In genomic region chr2:201881382-201881720, GRCh38 we compare ENCODE assay signal across 21 cellular contexts.
DNase-seq lines count a peak whose midpoint lies in the region; ATAC-seq and TF ChIP-seq lines count a peak whose summit lies in the region.
"Had no signal": no experiment of that assay in that cellular context is flagged by ENCODE, and none has a peak within 500 bp of the region (broad histone marks: within the 10 kb centered on the region; RNA-seq: fewer than 3 reads in every experiment).

No MANE protein-coding gene starts in this region.

- peaks cover 12% of the 10 kb centered on the region in 2 experiments for H3K4me1 ChIP-seq in HCT116 (ENCODE audit: control insufficient read depth in 1 of 2, insufficient read depth in 2 of 2, low read length in 2 of 2)

- no peaks in the 10 kb centered on the region for H3K9me3 Mint-ChIP-seq in nephron progenitor cell
- H3K9me3 Mint-ChIP-seq in natural killer cell treated with Interleukin-12 subunit alpha and Interleukin-12 subunit beta and Interleukin-15 and Interleukin-18, amount 100 ng/mL, for 72 hours, result no peaks in the 10 kb centered on the region
- H3K9me3 Mint-ChIP-seq: activated CD4-positive, alpha-beta T cell treated with anti-CD3 and anti-CD28 coated beads, Interleukin-2, amount 10 ng/mL, durations not matched to agents 24 days and 14 days; dendritic cell treated with granulocyte-macrophage colony-stimulating factor and Interleukin-4, amounts not matched to agents 40 ng/mL and 50 ng/mL, for 4 days had no signal

- no peaks in the 10 kb centered on the region for H3K36me3 ChIP-seq in HCT116 (ENCODE audit: control insufficient read depth in 1 of 2, insufficient read depth in 2 of 2, low read length in 2 of 2)
- H3K36me3 ChIP-seq: brain microvascular endothelial cell, SJSA1, suprapubic skin had no signal

- TF ChIP-seq POLR2A in HCT116 (IDR thresholded peaks at IDR 0.05; ENCODE audit: borderline replicate concordance, extremely low read depth, insufficient read depth, insufficient read length), result no peak

- no peak overlapping the region for H3K4me3 ChIP-seq in HCT116 (replicated peaks in 1 of 2; ENCODE audit: low read depth in 1 of 2, low read length in 2 of 2)
- H3K4me3 ChIP-seq: SJSA1, suprapubic skin had no signal

- CTCF ChIA-PET in HCT116 (lab: Charles Lee), result no interaction called here

- H3K9ac ChIP-seq in HCT116 (ENCODE audit: low read length), result no peak overlapping the region

- H3K4me1 Mint-ChIP-seq in T-helper 17 cell, result peaks cover 17% of the 10 kb centered on the region
- peaks cover 92% of the 10 kb centered on the region for H3K4me1 Mint-ChIP-seq in nephron progenitor cell
- peaks cover 24 to 25% of the 10 kb centered on the region in 2 donors for H3K4me1 Mint-ChIP-seq in natural killer cell treated with Interleukin-12 subunit alpha and Interleukin-12 subunit beta and Interleukin-15 and Interleukin-18, amount 100 ng/mL, for 72 hours (ENCODE audit: low read depth in 2 of 2)

- no peaks in the 10 kb centered on the region for H3K9me2 ChIP-seq in HCT116 (ENCODE audit: insufficient read depth)

- H3K27ac Mint-ChIP-seq in T-helper 17 cell (no peak overlapping the region), nephron progenitor cell (peak overlapping the region; percentile 96)
- no peak overlapping the region for H3K27ac Mint-ChIP-seq in natural killer cell treated with Interleukin-12 subunit alpha and Interleukin-12 subunit beta and Interleukin-15 and Interleukin-18, amount 100 ng/mL, for 72 hours
- H3K27ac Mint-ChIP-seq: activated CD4-positive, alpha-beta T cell treated with anti-CD3 and anti-CD28 coated beads, Interleukin-2, amount 10 ng/mL, durations not matched to agents 24 days and 14 days; dendritic cell treated with granulocyte-macrophage colony-stimulating factor and Interleukin-4, amounts not matched to agents 40 ng/mL and 50 ng/mL, for 4 days had no signal

- ATAC-seq in HCT116 (0 out of 2 replicates have a peak, but pooled peaks have one; percentile 18), T-helper 17 cell (no peak), HG03442 (IDR thresholded peaks at IDR 0.05; ENCODE audit: unreplicated experiment) (no peak)
- ATAC-seq in natural killer cell treated with Interleukin-12 subunit alpha and Interleukin-12 subunit beta and Interleukin-15 and Interleukin-18, amount 100 ng/mL, for 72 hours, result no peak

- no TSS peak for BruUV-seq in HCT116 (replicated peaks; lab: Mats Ljungman, UMichigan)

- no peaks in the 10 kb centered on the region for H3K9me3 ChIP-seq in HCT116 (ENCODE audit: control insufficient read depth in 1 of 2, insufficient read depth in 1 of 2, low read depth in 1 of 2, low read length in 2 of 2)
- H3K9me3 ChIP-seq in T-helper 17 cell (ENCODE audit: control insufficient read depth, low read length, poor library complexity, severe bottlenecking), result no peaks in the 10 kb centered on the region
- H3K9me3 ChIP-seq: SJSA1, suprapubic skin had no signal

- DNase-seq in EL (peak; percentile 70), HCT116 (ENCODE audit: low read depth, low spot score) (no peak), T-helper 17 cell (no peak), nephron progenitor cell (no peak), middle frontal gyrus (ENCODE audit: extremely low spot score, low spot score) (no peak)
- DNase-seq in stimulated activated CD4-positive, alpha-beta T cell treated with anti-CD3 and anti-CD28 coated beads, Interleukin-4, amount 100 ng/mL, for 4 hours, result no peak
- DNase-seq in natural killer cell treated with Interleukin-12 subunit alpha and Interleukin-12 subunit beta and Interleukin-15 and Interleukin-18, amount 100 ng/mL, for 72 hours (ENCODE audit: low spot score), result no peak
- DNase-seq: activated CD4-positive, alpha-beta T cell treated with anti-CD3 and anti-CD28 coated beads, Interleukin-2, amount 10 ng/mL, durations not matched to agents 24 days and 14 days; activated naive CD4-positive, alpha-beta T cell treated with anti-CD3 and anti-CD28 coated beads, Interleukin-2, amount 50 U/mL, for 16 hours; brain microvascular endothelial cell; H7; hypothalamus; kidney glomerular epithelial cell; NCI-H2081; NCI-H526; occipital lobe; stimulated activated CD4-positive, alpha-beta T cell treated with anti-CD3 and anti-CD28 coated beads, Interleukin-2, amount 100 ng/mL, for 48 hours had no signal

- H3K79me2 ChIP-seq in HCT116 (ENCODE audit: insufficient read depth, low read length), result no peaks in the 10 kb centered on the region

- H3K27me3 Mint-ChIP-seq in T-helper 17 cell, result peaks cover 78% of the 10 kb centered on the region
- H3K27me3 Mint-ChIP-seq in nephron progenitor cell (ENCODE audit: low read depth, poor library complexity), result no peaks in the 10 kb centered on the region
- peaks cover 46 to 67% of the 10 kb centered on the region in 2 donors for H3K27me3 Mint-ChIP-seq in natural killer cell treated with Interleukin-12 subunit alpha and Interleukin-12 subunit beta and Interleukin-15 and Interleukin-18, amount 100 ng/mL, for 72 hours

- peaks cover 56% of the 10 kb centered on the region for H3K27me3 ChIP-seq in HCT116 (ENCODE audit: insufficient read depth, low read length)
- H3K27me3 ChIP-seq: brain microvascular endothelial cell, SJSA1, suprapubic skin had no signal

- RAD21 ChIA-PET in HCT116 (lab: Charles Lee; ENCODE audit: low non-redundant PET in 1 of 2, low total read pairs in 2 of 2, uncharacterized antibody in 2 of 2, unreplicated experiment in 2 of 2), result no interaction called here

- H3K36me3 Mint-ChIP-seq in T-helper 17 cell (ENCODE audit: low read depth) (peaks cover 8% of the 10 kb centered on the region), nephron progenitor cell (ENCODE audit: low read depth) (no peaks in the 10 kb centered on the region)
- H3K36me3 Mint-ChIP-seq in natural killer cell treated with Interleukin-12 subunit alpha and Interleukin-12 subunit beta and Interleukin-15 and Interleukin-18, amount 100 ng/mL, for 72 hours, result no peaks in the 10 kb centered on the region

- intact Hi-C loops in HCT116 (cut with micrococcal nuclease), result no loop called here

- H3K4me2 ChIP-seq in HCT116 (ENCODE audit: low read length), result no peak overlapping the region

- H4K20me1 ChIP-seq in HCT116 (ENCODE audit: insufficient read depth), result no peaks in the 10 kb centered on the region

- H2AFZ ChIP-seq in HCT116 (ENCODE audit: low read depth, low read length, poor library complexity, severe bottlenecking), result no peak overlapping the region

- no peak overlapping the region for H3K27ac ChIP-seq in HCT116 (ENCODE audit: low read depth, low read length)
- H3K27ac ChIP-seq: brain microvascular endothelial cell, SJSA1, suprapubic skin had no signal

- POLR2A ChIA-PET in HCT116 (lab: Charles Lee), result no interaction called here

- TF ChIP-seq CTCF in HCT116 (IDR thresholded peaks at IDR 0.05 in 2 of 3, conservative IDR thresholded peaks at IDR 0.05 in 1 of 3; ENCODE audit: borderline replicate concordance in 1 of 3, insufficient read depth in 1 of 3, low read depth in 2 of 3, low read length in 2 of 3) (no peak), nephron progenitor cell (IDR thresholded peaks at IDR 0.05) (no peak)

- H3K4me3 Mint-ChIP-seq in T-helper 17 cell (peak overlapping the region; percentile 33), nephron progenitor cell (peak overlapping the region; percentile 2)
- H3K4me3 Mint-ChIP-seq in natural killer cell treated with Interleukin-12 subunit alpha and Interleukin-12 subunit beta and Interleukin-15 and Interleukin-18, amount 100 ng/mL, for 72 hours, result no peak overlapping the region
- H3K4me3 Mint-ChIP-seq: dendritic cell treated with granulocyte-macrophage colony-stimulating factor and Interleukin-4, amounts not matched to agents 40 ng/mL and 50 ng/mL, for 4 days had no signal

- no peak for TF ChIP-seq RAD21 in HCT116 (IDR thresholded peaks at IDR 0.05; ENCODE audit: low read depth)

TF ChIP-seq in HCT116, 20 proteins besides CTCF, POLR2A, EP300 and RAD21 (continues in another document):
- no peak for TF ChIP-seq EZH2 (IDR thresholded peaks at IDR 0.05)
- no peak for TF ChIP-seq TCF7L2 (IDR thresholded peaks at IDR 0.05; ENCODE audit: borderline replicate concordance, extremely low read depth, insufficient read depth, insufficient read length)
- no peak for TF ChIP-seq CEBPB (IDR thresholded peaks at IDR 0.05; ENCODE audit: low read depth)
- TF ChIP-seq ZBTB33 (IDR thresholded peaks at IDR 0.05; ENCODE audit: extremely low read depth, insufficient replicate concordance, low read length), result no peak
- TF ChIP-seq SIN3A (IDR thresholded peaks at IDR 0.05; ENCODE audit: low read depth), result no peak
- TF ChIP-seq YY1 (IDR thresholded peaks at IDR 0.05; ENCODE audit: extremely low read depth, insufficient replicate concordance, low read depth, low read length), result no peak
- no peak for TF ChIP-seq ZFX (IDR thresholded peaks at IDR 0.05)
- TF ChIP-seq SP1 (IDR thresholded peaks at IDR 0.05; ENCODE audit: low read depth), result no peak
- TF ChIP-seq ATF3 (IDR thresholded peaks at IDR 0.05), result no peak
- TF ChIP-seq FOSL1 (IDR thresholded peaks at IDR 0.05; ENCODE audit: low read depth), result no peak
